In genomic region chr2:83957001-83957400, GRCh38 we compare ENCODE assay signal across 25 cellular contexts.
"Had no signal": no experiment of that assay in that cellular context is flagged by ENCODE, and none has a peak within 500 bp of the region (broad histone marks: within the 10 kb centered on the region; RNA-seq: fewer than 3 reads in every experiment).

No MANE protein-coding gene starts in this region.

- H3K9me3 ChIP-seq: esophagus muscularis mucosa, gastroesophageal sphincter, heart left ventricle, left lung, lower lobe of right lung, mucosa of descending colon had no signal

- H3K4me2 ChIP-seq: hepatocyte had no signal

- H3K27ac Mint-ChIP-seq: immature natural killer cell, mesothelial cell of epicardium, naive B cell had no signal

- DNase-seq: dermis blood vessel endothelial cell; dorsolateral prefrontal cortex; effector CD4-positive, alpha-beta T cell; effector memory CD4-positive, alpha-beta T cell; foreskin keratinocyte; heart left ventricle; hypothalamus; immature natural killer cell; islet precursor cell; kidney; kidney glomerular epithelial cell; left lung; left ventricle myocardium superior; lower lobe of right lung; mesenchymal stem cell; naive B cell had no signal

- H3K36me3 Mint-ChIP-seq: immature natural killer cell, mesothelial cell of epicardium, naive B cell had no signal

- H3K9me3 Mint-ChIP-seq: mesothelial cell of epicardium had no signal

- H3K79me2 ChIP-seq: hepatocyte had no signal

- H3K36me3 ChIP-seq: esophagus muscularis mucosa, gastroesophageal sphincter, heart left ventricle, left lung, lower lobe of right lung had no signal

- H3K4me1 Mint-ChIP-seq: immature natural killer cell, mesothelial cell of epicardium, naive B cell had no signal

- H3K27me3 Mint-ChIP-seq: naive B cell had no signal

- FAIRE-seq: colon, endothelial cell of umbilical vein, frontal cortex, kidney had no signal

- H3K27me3 ChIP-seq: dorsolateral prefrontal cortex, esophagus muscularis mucosa, foreskin keratinocyte, gastroesophageal sphincter, heart left ventricle, hepatocyte, left lung had no signal

- ATAC-seq: foreskin keratinocyte, gastroesophageal sphincter, heart left ventricle, left lung, left ventricle myocardium superior, lower lobe of right lung, mucosa of descending colon had no signal

- H3K27ac ChIP-seq: coronary artery, dorsolateral prefrontal cortex, esophagus muscularis mucosa, foreskin keratinocyte, gastroesophageal sphincter, heart left ventricle, hepatocyte, left lung, lower lobe of right lung had no signal

- H2AFZ ChIP-seq: hepatocyte had no signal

- H3K4me3 ChIP-seq: coronary artery, dorsolateral prefrontal cortex, esophagus muscularis mucosa, gastroesophageal sphincter, heart left ventricle, hepatocyte, left lung, lower lobe of right lung, mucosa of descending colon had no signal

- H3K4me3 Mint-ChIP-seq: immature natural killer cell, mesothelial cell of epicardium, naive B cell had no signal

- H3K4me1 ChIP-seq: foreskin keratinocyte, heart left ventricle, left lung, lower lobe of right lung had no signal
